Comparison of ENCODE assay signal across 31 cellular contexts in the genomic region with DNA sequence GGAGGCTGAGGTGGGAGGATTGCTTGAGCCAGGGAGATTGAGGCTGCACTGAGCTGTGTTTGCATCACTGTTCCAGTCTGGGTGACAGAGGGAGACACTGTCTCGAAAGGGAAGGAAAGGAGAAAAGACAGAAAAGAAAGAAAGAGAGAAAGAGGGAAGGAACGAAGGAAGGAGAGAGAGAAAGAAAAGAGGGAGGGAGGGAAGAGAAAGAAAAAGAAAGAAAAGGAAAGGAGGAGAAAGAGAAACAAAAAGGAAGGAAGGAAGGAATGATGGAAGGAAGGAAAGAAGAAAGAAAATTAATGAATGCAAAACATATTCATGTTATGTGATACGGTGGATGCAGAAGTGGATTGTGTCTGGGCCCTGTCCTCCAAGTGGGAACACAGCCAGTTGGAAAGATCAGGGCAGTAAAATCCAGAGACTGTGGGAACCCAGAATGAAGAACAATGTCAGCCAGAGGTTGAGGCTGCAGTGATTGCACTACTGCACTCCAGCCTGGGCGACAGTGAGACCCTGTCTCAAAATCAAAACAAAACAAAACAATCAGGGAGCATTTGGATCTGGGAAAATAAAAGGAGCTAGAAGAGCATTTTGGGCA. TPM values are rescaled to one million over a fixed set of nuclear protein-coding genes. Genes with fewer than 3 reads are reported as not detected.
DNase-seq lines count a peak whose midpoint lies in the region; ATAC-seq, FAIRE-seq and TF ChIP-seq lines count a peak whose summit lies in the region.
"Had no signal": no experiment of that assay in that cellular context is flagged by ENCODE, and none has a peak within 500 bp of the region (broad histone marks: within the 10 kb centered on the region; RNA-seq: fewer than 3 reads in every experiment).

No MANE protein-coding gene starts in this region.

- POLR2A ChIA-PET in K562 (lab: Yijun Ruan, JAX) = interaction anchor here (0.6 to 0.7 kb wide), 2 partner anchors 35 to 201 kb away, joined by 3 to 4 read pairs; a partner anchor contains a TSS

- in situ Hi-C loops in K562 (cut with MboI) = no loop called here

- H3K4me2 ChIP-seq in K562 (ENCODE audit: insufficient read depth, low read length) = no peak overlapping the region
- H3K4me2 ChIP-seq: smooth muscle cell had no signal

- no peak overlapping the region for H3K27ac ChIP-seq in K562 (ENCODE audit: extremely low read depth, low read depth, low read length)
- H3K27ac ChIP-seq in testis = no peak overlapping the region
- H3K27ac ChIP-seq: colonic mucosa, esophagus muscularis mucosa, pancreas, SJCRH30, upper lobe of left lung had no signal

- intact Hi-C loops in K562 (cut with micrococcal nuclease) = no loop called here
- intact Hi-C loops in left ventricle myocardium superior (cut with micrococcal nuclease) = no loop called here
- intact Hi-C loops in testis (cut with DNase I; ENCODE audit: low total_unique reads) = no loop called here

- no peak for TF ChIP-seq RAD21 in K562 (CRISPR knock-in tag; conservative IDR thresholded peaks at IDR 0.05 in 1 of 2, IDR thresholded peaks at IDR 0.05 in 1 of 2)

- no peak for TF ChIP-seq EP300 in K562 (IDR thresholded peaks at IDR 0.05; ENCODE audit: low read length)

- no peak overlapping the region for H2AFZ ChIP-seq in K562 (ENCODE audit: low read depth, low read length)

- DNase-seq in activated naive CD4-positive, alpha-beta T cell treated with anti-CD3 and anti-CD28 coated beads, Interleukin-2, amount 50 U/mL, for 72 hours (ENCODE audit: low spot score in 2 of 2) = no peak
- no peak for DNase-seq in activated naive CD4-positive, alpha-beta T cell treated with Interleukin-2 at 50 U/mL for 16 hours
- DNase-seq in K562 (ENCODE audit: extremely low read depth in 1 of 4, low spot score in 3 of 4) (no peak), left ventricle myocardium superior (no peak), neural crest cell (ENCODE audit: low read depth, low spot score) (no peak), NCI-H1694 (lab: John Stamatoyannopoulos, UW) (no peak), testis (no peak)
- DNase-seq in activated CD4-positive, alpha-beta T cell treated with anti-CD3 and anti-CD28 coated beads, Interleukin-2, amount 50 U/mL, for 48 hours = no peak
- DNase-seq: ACHN; activated B cell treated with CpG ODN at 0.5 μM for 24 hours; activated CD4-positive, alpha-beta T cell treated with anti-CD3 and anti-CD28 coated beads, Interleukin-2, amount 50 U/mL, for 4 hours; activated effector memory CD4-positive, alpha-beta T cell treated with Interleukin-2 at 50 U/mL for 16 hours; BE2C; colonic mucosa; endodermal cell; foreskin melanocyte; GDM1; NCI-H1105 treated with DMSO at 0.1 percent for 48 hours; NCI-H2029; NCI-H526 treated with DMSO at 0.1 percent for 48 hours; pancreas; retina; SJCRH30; stimulated activated CD4-positive, alpha-beta T cell treated with anti-CD3 and anti-CD28 coated beads, Interleukin-2, amount 100 ng/mL, for 24 hours; upper lobe of left lung had no signal

- no peak for ATAC-seq in activated naive CD4-positive, alpha-beta T cell treated with anti-CD3 and anti-CD28 coated beads, Interleukin-2, amount 50 U/mL, for 72 hours
- no peak for ATAC-seq in K562
- ATAC-seq in left ventricle myocardium superior = peak; percentile 83
- ATAC-seq: natural killer cell treated with Interleukin-12 subunit alpha and Interleukin-12 subunit beta and Interleukin-15 and Interleukin-18, amount 100 ng/mL, for 72 hours; pancreas had no signal

- no peaks in the 10 kb centered on the region for H4K20me1 ChIP-seq in K562 (replicated peaks; ENCODE audit: control insufficient read depth, insufficient read depth, low read length)

- H3K27me3 Mint-ChIP-seq in neural crest cell (ENCODE audit: low read depth) = no peaks in the 10 kb centered on the region
- H3K27me3 Mint-ChIP-seq: activated B cell treated with CpG ODN at 0.5 μM for 24 hours; natural killer cell treated with Interleukin-12 subunit alpha and Interleukin-12 subunit beta and Interleukin-15 and Interleukin-18, amount 100 ng/mL, for 72 hours had no signal

- H3K9me3 ChIP-seq in K562 (replicated peaks; ENCODE audit: control insufficient read depth, insufficient read depth, low read depth, low read length) (no peaks in the 10 kb centered on the region), testis (no peaks in the 10 kb centered on the region)
- H3K9me3 ChIP-seq: BE2C, colonic mucosa, esophagus muscularis mucosa, HAP-1, pancreas, Peyer's patch, SJCRH30, upper lobe of left lung had no signal

- H3K27me3 ChIP-seq in K562 (ENCODE audit: control insufficient read depth in 2 of 2, insufficient read depth in 2 of 2, low read length in 2 of 2) = no peaks in the 10 kb centered on the region
- H3K27me3 ChIP-seq in testis = no peaks in the 10 kb centered on the region
- H3K27me3 ChIP-seq: BE2C, colonic mucosa, esophagus muscularis mucosa, pancreas, Peyer's patch, SJCRH30, upper lobe of left lung had no signal

- WGBS in K562 (ENCODE audit: insufficient coverage, low coverage, missing lambda C conversion rate) = 41% methylated on average over 3 of the region's 4 CpGs
- 71 to 72% methylated on average over 4 of the region's 4 CpGs for WGBS in testis, 2 donors

- H3K36me3 Mint-ChIP-seq in activated naive CD4-positive, alpha-beta T cell treated with anti-CD3 and anti-CD28 coated beads, Interleukin-2, amount 50 U/mL, for 72 hours = peaks cover 6 to 11% of the 10 kb centered on the region in 2 donors
- H3K36me3 Mint-ChIP-seq in neural crest cell (ENCODE audit: low read depth) = no peaks in the 10 kb centered on the region

- H3K79me2 ChIP-seq in K562 (ENCODE audit: control insufficient read depth, insufficient read depth, low read length) = no peaks in the 10 kb centered on the region

- no peaks in the 10 kb centered on the region for H3K9me3 Mint-ChIP-seq in activated naive CD4-positive, alpha-beta T cell treated with anti-CD3 and anti-CD28 coated beads, Interleukin-2, amount 50 U/mL, for 72 hours
- H3K9me3 Mint-ChIP-seq in neural crest cell = no peaks in the 10 kb centered on the region
- H3K9me3 Mint-ChIP-seq: activated B cell treated with CpG ODN at 0.5 μM for 24 hours; endodermal cell; natural killer cell treated with Interleukin-12 subunit alpha and Interleukin-12 subunit beta and Interleukin-15 and Interleukin-18, amount 100 ng/mL, for 72 hours had no signal

- FAIRE-seq in K562 (lab: Jason Lieb, UNC) = no peak
- FAIRE-seq: GM19239, pancreas had no signal

- H3K4me1 Mint-ChIP-seq in neural crest cell = peaks cover 7% of the 10 kb centered on the region
- H3K4me1 Mint-ChIP-seq: endodermal cell had no signal

- TF ChIP-seq CTCF in K562 (IDR thresholded peaks at IDR 0.05 in 2 of 3, conservative IDR thresholded peaks at IDR 0.05 in 1 of 3; ENCODE audit: insufficient read depth in 2 of 3, low read depth in 1 of 3, low read length in 3 of 3) (no peak), neural crest cell (conservative IDR thresholded peaks at IDR 0.05) (no peak), testis (IDR thresholded peaks at IDR 0.05) (no peak)

- TF ChIP-seq POLR2A in K562 (conservative IDR thresholded peaks at IDR 0.05) (no peak), testis (IDR thresholded peaks at IDR 0.05) (no peak)

- BruUV-seq in K562 (replicated peaks; lab: Mats Ljungman, UMichigan) = no TSS peak

- H3K36me3 ChIP-seq in K562 (ENCODE audit: control insufficient read depth, insufficient read depth, low read length) (peaks cover 3% of the 10 kb centered on the region; the same call in 1 of the 3 replicates), testis (ENCODE audit: low read depth, missing control alignments) (no peaks in the 10 kb centered on the region)
- H3K36me3 ChIP-seq: BE2C, colonic mucosa, HAP-1, SJCRH30 had no signal

- no peaks in the 10 kb centered on the region for H3K9me1 ChIP-seq in K562 (ENCODE audit: control insufficient read depth, insufficient read depth, low read length)

- H3K27ac Mint-ChIP-seq in activated naive CD4-positive, alpha-beta T cell treated with anti-CD3 and anti-CD28 coated beads, Interleukin-2, amount 50 U/mL, for 72 hours = peak overlapping the region; percentile 10 to 46
- peak overlapping the region; percentile 16 for H3K27ac Mint-ChIP-seq in neural crest cell (ENCODE audit: unreplicated experiment)
- H3K27ac Mint-ChIP-seq: activated B cell treated with CpG ODN at 0.5 μM for 24 hours, endodermal cell had no signal

- 0 out of 4 replicates have a peak overlapping the region, but pooled peaks of 1 of the 2 experiments have one; percentile 7 for H3K9ac ChIP-seq in K562 (ENCODE audit: insufficient read depth in 1 of 2, low read depth in 2 of 2, low read length in 2 of 2)

- no peak overlapping the region for H3K4me3 ChIP-seq in K562
- no peak overlapping the region for H3K4me3 ChIP-seq in testis
- H3K4me3 ChIP-seq: colonic mucosa, esophagus muscularis mucosa, HAP-1, pancreas, Peyer's patch, SJCRH30, smooth muscle cell, upper lobe of left lung had no signal

- CTCF ChIA-PET in K562 (lab: Yijun Ruan, JAX; ENCODE audit: low intra/inter-chr PET ratio) = no interaction called here

- H3K4me1 ChIP-seq in K562 (replicated peaks in 1 of 2; ENCODE audit: control insufficient read depth in 2 of 2, insufficient read depth in 2 of 2, low read length in 2 of 2) (peaks cover 7 to 13% of the 10 kb centered on the region in 2 experiments; a peak in 4 of 5 replicates), testis (peaks cover 6% of the 10 kb centered on the region)
- H3K4me1 ChIP-seq: BE2C, colonic mucosa, HAP-1, SJCRH30 had no signal

- H3K4me3 Mint-ChIP-seq in neural crest cell = no peak overlapping the region
- H3K4me3 Mint-ChIP-seq: activated B cell treated with CpG ODN at 0.5 μM for 24 hours; endodermal cell; natural killer cell treated with Interleukin-12 subunit alpha and Interleukin-12 subunit beta and Interleukin-15 and Interleukin-18, amount 100 ng/mL, for 72 hours had no signal

RNA-seq across cellular contexts. Expression of a gene that starts 6.2 kb away (rescaled TPM):
- 10 to 100 TPM; 23.1 to 27.3 TPM for total RNA-seq in activated naive CD4-positive, alpha-beta T cell treated with anti-CD3 and anti-CD28 coated beads, Interleukin-2, amount 50 U/mL, for 72 hours
- total RNA-seq in K562 (2011; cell fraction: chromatin; rRNA removed; ENCODE audit: low replicate concordance) = 14.2 and 34.8 TPM in 2 replicates
- total RNA-seq in K562 (2011; cell fraction: nucleolus; rRNA removed) = 26.8 and 32.0 TPM in 2 replicates
- total RNA-seq in K562 (2011; cell fraction: nucleoplasm; rRNA removed) = 21.6 and 22.4 TPM in 2 replicates
- total RNA-seq in K562 (2014; rRNA removed) = 23.5 and 28.0 TPM in 2 replicates
- 1.1 and 1.6 TPM in 2 replicates for total RNA-seq in K562 (2014; rRNA removed; fragmentation: Illumina TruSeq; extraction: Trizol)
- total RNA-seq in K562 (2015; rRNA removed; fragmentation: Illumina TruSeq; extraction: Trizol) = 5.4 and 6.4 TPM in 2 replicates
- 11.8 and 12.7 TPM in 2 replicates for total RNA-seq in K562 (2021)
- polyA plus RNA-seq in K562 (2011; rRNA removed) = 3.5 and 6.1 TPM in 2 replicates
- 4.1 and 7.2 TPM in 2 replicates for polyA plus RNA-seq in K562 (2011; cell fraction: cytosol; rRNA removed)
- polyA plus RNA-seq in K562 (2011; cell fraction: nucleus; rRNA removed) = 14.5 and 21.6 TPM in 2 replicates
- 6.0 and 10.5 TPM in 2 replicates for polyA plus RNA-seq in K562 (2012)
- 3.9 and 6.7 TPM in 2 replicates for polyA plus RNA-seq in K562 (2014; fragmentation: Illumina TruSeq; extraction: Trizol)
- polyA plus RNA-seq in K562 (2014; fragmentation: Nextera tagmentation; extraction: Ambion mirVana) = under 1 TPM; 0.04 to 0.06 TPM
- 5.2 and 11.4 TPM in 2 replicates for polyA plus RNA-seq in K562 (2014; rRNA removed)
- 2.2 and 2.6 TPM in 2 replicates for polyA minus RNA-seq in K562 (2011; rRNA and poly(A)+ RNA removed)
- 6.7 and 8.9 TPM in 2 replicates for polyA minus RNA-seq in K562 (2011; cell fraction: cytosol; rRNA and poly(A)+ RNA removed)
- polyA minus RNA-seq in K562 (2011; cell fraction: nucleus; rRNA and poly(A)+ RNA removed) = 11.0 and 13.3 TPM in 2 replicates
- total RNA-seq in left ventricle myocardium superior = 6.0 TPM
- 13.3 and 14.3 TPM in 2 replicates for total RNA-seq in neural crest cell
- 10 to 100 TPM; 27.1 to 28.3 TPM for total RNA-seq in testis
- 62.2 TPM for polyA plus RNA-seq in testis (ENCODE audit: insufficient read depth, low read depth, low replicate concordance)

RNA-seq across cellular contexts. Expression of a gene that starts 28.7 kb away (rescaled TPM):
- total RNA-seq in activated naive CD4-positive, alpha-beta T cell treated with anti-CD3 and anti-CD28 coated beads, Interleukin-2, amount 50 U/mL, for 72 hours = 10 to 100 TPM; 88.0 to 89.2 TPM
- total RNA-seq in K562 (2011; cell fraction: chromatin; rRNA removed; ENCODE audit: low replicate concordance) = 5.9 and 15.8 TPM in 2 replicates
- 20.1 and 21.7 TPM in 2 replicates for total RNA-seq in K562 (2011; cell fraction: nucleolus; rRNA removed)
- 11.6 and 14.7 TPM in 2 replicates for total RNA-seq in K562 (2011; cell fraction: nucleoplasm; rRNA removed)
- 15.7 and 17.1 TPM in 2 replicates for total RNA-seq in K562 (2014; rRNA removed)
- total RNA-seq in K562 (2014; rRNA removed; fragmentation: Illumina TruSeq; extraction: Trizol) = 5.2 and 5.9 TPM in 2 replicates
- 8.8 and 10.2 TPM in 2 replicates for total RNA-seq in K562 (2015; rRNA removed; fragmentation: Illumina TruSeq; extraction: Trizol)
- 9.1 and 13.0 TPM in 2 replicates for total RNA-seq in K562 (2021)
- polyA plus RNA-seq in K562 (2011; rRNA removed) = 17.3 and 28.5 TPM in 2 replicates
- polyA plus RNA-seq in K562 (2011; cell fraction: cytosol; rRNA removed) = 36.7 and 38.1 TPM in 2 replicates
- 28.8 and 29.7 TPM in 2 replicates for polyA plus RNA-seq in K562 (2011; cell fraction: nucleus; rRNA removed)
- 15.5 and 28.0 TPM in 2 replicates for polyA plus RNA-seq in K562 (2012)
- polyA plus RNA-seq in K562 (2014; fragmentation: Illumina TruSeq; extraction: Trizol) = 10.2 and 13.8 TPM in 2 replicates
- polyA plus RNA-seq in K562 (2014; fragmentation: Nextera tagmentation; extraction: Ambion mirVana) = 1 to 10 TPM; 2.9 to 5.4 TPM
- polyA plus RNA-seq in K562 (2014; rRNA removed) = 19.1 and 21.0 TPM in 2 replicates
- polyA minus RNA-seq in K562 (2011; rRNA and poly(A)+ RNA removed) = 12.5 and 13.7 TPM in 2 replicates
- polyA minus RNA-seq in K562 (2011; cell fraction: cytosol; rRNA and poly(A)+ RNA removed) = 9.9 and 10.0 TPM in 2 replicates
- 10.8 and 14.2 TPM in 2 replicates for polyA minus RNA-seq in K562 (2011; cell fraction: nucleus; rRNA and poly(A)+ RNA removed)
- total RNA-seq in left ventricle myocardium superior = 16.2 TPM
- 23.7 and 25.0 TPM in 2 replicates for total RNA-seq in neural crest cell
- 10 to 100 TPM; 11.2 to 11.5 TPM for total RNA-seq in testis
- 13.1 TPM for polyA plus RNA-seq in testis (ENCODE audit: insufficient read depth, low read depth, low replicate concordance)

RNA-seq across cellular contexts. Expression of a gene that starts 32.9 kb away (rescaled TPM):
- total RNA-seq in activated naive CD4-positive, alpha-beta T cell treated with anti-CD3 and anti-CD28 coated beads, Interleukin-2, amount 50 U/mL, for 72 hours = 1 to 10 TPM; 3.0 to 7.1 TPM
- total RNA-seq in K562 (2011; cell fraction: chromatin; rRNA removed; ENCODE audit: low replicate concordance) = 0.81 TPM in 1 of 2 replicates, not detected in the other
- 0.26 and 0.67 TPM in 2 replicates for total RNA-seq in K562 (2011; cell fraction: nucleolus; rRNA removed)
- total RNA-seq in K562 (2011; cell fraction: nucleoplasm; rRNA removed) = 0.44 TPM in 1 of 2 replicates, not detected in the other
- total RNA-seq in K562 (2014; rRNA removed) (0.18 and 0.20 TPM in 2 replicates), K562 (2014; rRNA removed; fragmentation: Illumina TruSeq; extraction: Trizol) (not detected in 2 replicates), K562 (2015; rRNA removed; fragmentation: Illumina TruSeq; extraction: Trizol) (0.22 TPM in 1 of 2 replicates, not detected in the other), K562 (2021) (0.31 and 0.33 TPM in 2 replicates), left ventricle myocardium superior (0.15 TPM), neural crest cell (0.50 and 0.89 TPM in 2 replicates), testis (1 to 10 TPM in 1 of 2 donors, under 1 TPM in 1; 0.71 to 1.2 TPM)
- polyA plus RNA-seq in K562 (2011; rRNA removed) (0.28 and 0.64 TPM in 2 replicates), K562 (2014; fragmentation: Illumina TruSeq; extraction: Trizol) (0.26 and 0.27 TPM in 2 replicates), K562 (2014; fragmentation: Nextera tagmentation; extraction: Ambion mirVana) (under 1 TPM; 0.04 to 0.06 TPM), K562 (2014; rRNA removed) (0.17 and 0.19 TPM in 2 replicates), testis (ENCODE audit: insufficient read depth, low read depth, low replicate concordance) (1.3 TPM)
- 0.74 and 2.1 TPM in 2 replicates for polyA plus RNA-seq in K562 (2011; cell fraction: cytosol; rRNA removed)
- polyA plus RNA-seq in K562 (2011; cell fraction: nucleus; rRNA removed) = 1.2 and 1.6 TPM in 2 replicates
- polyA plus RNA-seq in K562 (2012) = 0.51 and 0.73 TPM in 2 replicates
- 0.11 and 0.12 TPM in 2 replicates for polyA minus RNA-seq in K562 (2011; rRNA and poly(A)+ RNA removed)
- not detected in 2 replicates for polyA minus RNA-seq in K562 (2011; cell fraction: cytosol; rRNA and poly(A)+ RNA removed)
- polyA minus RNA-seq in K562 (2011; cell fraction: nucleus; rRNA and poly(A)+ RNA removed) = 0.56 and 0.67 TPM in 2 replicates
- total RNA-seq: activated B cell treated with CpG ODN at 0.5 μM for 24 hours; natural killer cell treated with Interleukin-12 subunit alpha and Interleukin-12 subunit beta and Interleukin-15 and Interleukin-18, amount 100 ng/mL, for 72 hours; SJCRH30 had no signal

RNA-seq across cellular contexts. Expression of a gene that starts 34.7 kb away (rescaled TPM):
- 1 to 10 TPM in 1 of 2 donors, under 1 TPM in 1; 0.98 to 3.3 TPM for total RNA-seq in activated naive CD4-positive, alpha-beta T cell treated with anti-CD3 and anti-CD28 coated beads, Interleukin-2, amount 50 U/mL, for 72 hours
- not detected in 2 replicates for total RNA-seq in K562 (2011; cell fraction: chromatin; rRNA removed; ENCODE audit: low replicate concordance)
- total RNA-seq in K562 (2011; cell fraction: nucleolus; rRNA removed) = not detected in 2 replicates
- total RNA-seq in K562 (2011; cell fraction: nucleoplasm; rRNA removed) = not detected in 2 replicates
- total RNA-seq in K562 (2014; rRNA removed) (0.32 and 0.37 TPM in 2 replicates), K562 (2014; rRNA removed; fragmentation: Illumina TruSeq; extraction: Trizol) (not detected in 2 replicates), K562 (2015; rRNA removed; fragmentation: Illumina TruSeq; extraction: Trizol) (not detected in 2 replicates), K562 (2021) (0.20 and 0.72 TPM in 2 replicates), left ventricle myocardium superior (1.8 TPM), neural crest cell (0.57 and 0.72 TPM in 2 replicates), testis (1 to 10 TPM; 1.1 to 1.7 TPM)
- polyA plus RNA-seq in K562 (2011; rRNA removed) (0.03 TPM in 1 of 2 replicates, not detected in the other), K562 (2014; fragmentation: Illumina TruSeq; extraction: Trizol) (not detected in 2 replicates), K562 (2014; fragmentation: Nextera tagmentation; extraction: Ambion mirVana) (not detected), K562 (2014; rRNA removed) (0.98 and 1.4 TPM in 2 replicates), testis (ENCODE audit: insufficient read depth, low read depth, low replicate concordance) (2.4 TPM)
- 0.06 TPM in 1 of 2 replicates, not detected in the other for polyA plus RNA-seq in K562 (2011; cell fraction: cytosol; rRNA removed)
- 0.06 and 0.31 TPM in 2 replicates for polyA plus RNA-seq in K562 (2011; cell fraction: nucleus; rRNA removed)
- polyA plus RNA-seq in K562 (2012) = 0.25 and 0.65 TPM in 2 replicates
- not detected in 2 replicates for polyA minus RNA-seq in K562 (2011; rRNA and poly(A)+ RNA removed)
- polyA minus RNA-seq in K562 (2011; cell fraction: cytosol; rRNA and poly(A)+ RNA removed) = not detected in 2 replicates
- polyA minus RNA-seq in K562 (2011; cell fraction: nucleus; rRNA and poly(A)+ RNA removed) = not detected in 2 replicates
- total RNA-seq: SJCRH30 had no signal
